In genomic region chr12:11780521-11781101, GRCh38 we compare ENCODE assay signal across 10 cellular contexts.
DNase-seq lines count a peak whose midpoint lies in the region; ATAC-seq and TF ChIP-seq lines count a peak whose summit lies in the region.
"Had no signal": no experiment of that assay in that cellular context is flagged by ENCODE, and none has a peak within 500 bp of the region (broad histone marks: within the 10 kb centered on the region; RNA-seq: fewer than 3 reads in every experiment).

No MANE protein-coding gene starts in this region.

- H3K36me3 Mint-ChIP-seq in activated T-cell treated with anti-CD3 and anti-CD28 coated beads, Interleukin-2, amount 50 U/mL, for 24 hours (ENCODE audit: low read depth): peaks cover 47% of the 10 kb centered on the region

- DNase-seq in activated T-cell treated with anti-CD3 and anti-CD28 coated beads, Interleukin-2, amount 50 U/mL, for 24 hours: no peak
- no peak for DNase-seq in activated T-cell treated with anti-CD3 and anti-CD28 coated beads, Interleukin-2, amount 50 U/mL, for 1 hour
- DNase-seq in stomach (no peak), HK-2 (ENCODE audit: unreplicated experiment) (no peak), KBM-7 (no peak), GM23248 (no peak)

- no peaks in the 10 kb centered on the region for H3K9me2 ChIP-seq in GM23248 (ENCODE audit: insufficient read depth)

- H4K20me1 ChIP-seq in GM23248 (ENCODE audit: insufficient read depth): no peaks in the 10 kb centered on the region

- no peak overlapping the region for H3K9ac ChIP-seq in GM23248

- WGBS in stomach, 5 donors: 82 to 95% (median 93%) methylated on average over 6 of the region's 6 CpGs
- WGBS in GM23248 (ENCODE audit: low coverage in 1 of 2, low lambda C conversion rate in 2 of 2, missing lambda C conversion rate in 2 of 2), 2 experiments: 96 to 99% methylated on average over 6 of the region's 6 CpGs

- H3K27ac ChIP-seq in stomach (peak overlapping the region in 3 of 5 donors; percentile 25 to 81 (median 52)), GM23248 (no peak overlapping the region)

- H3K36me3 ChIP-seq in stomach (no peaks in the 10 kb centered on the region), GM23248 (ENCODE audit: low read depth) (no peaks in the 10 kb centered on the region)

- no peak overlapping the region for H3K4me3 ChIP-seq in stomach
- no peak overlapping the region for H3K4me3 ChIP-seq in GM23248

- TF ChIP-seq POLR2A in stomach (IDR thresholded peaks at IDR 0.05): no peak

- H3K4me1 Mint-ChIP-seq in activated T-cell treated with anti-CD3 and anti-CD28 coated beads, Interleukin-2, amount 50 U/mL, for 24 hours (ENCODE audit: low read depth): peaks cover 74% of the 10 kb centered on the region

- H3K4me1 ChIP-seq in stomach: peaks cover 0 to 52% (median 23%) of the 10 kb centered on the region in 4 donors
- peaks cover 20% of the 10 kb centered on the region for H3K4me1 ChIP-seq in GM23248 (ENCODE audit: insufficient read depth)

- peak; percentile 81 for ATAC-seq in GM21786 (IDR thresholded peaks at IDR 0.05; ENCODE audit: unreplicated experiment)
- ATAC-seq in HG03558 (IDR thresholded peaks at IDR 0.05; ENCODE audit: extremely low read depth, unreplicated experiment): peak; percentile 70
- ATAC-seq: left lobe of liver, Panc1 had no signal

- in situ Hi-C loops in KBM-7 (cut with MboI; ENCODE audit: low pct_unique_long_range_greater_than_20kb, low sequenced_read_pairs) (no loop called here), GM23248 (cut with MboI) (no loop called here)

- H3F3A ChIP-seq in GM23248 (ENCODE audit: insufficient read depth): peaks cover 16% of the 10 kb centered on the region

- H3K9me3 ChIP-seq in stomach (no peaks in the 10 kb centered on the region), GM23248 (ENCODE audit: low read depth) (no peaks in the 10 kb centered on the region)

- H3K27me3 Mint-ChIP-seq in activated T-cell treated with anti-CD3 and anti-CD28 coated beads, Interleukin-2, amount 50 U/mL, for 24 hours: no peaks in the 10 kb centered on the region

- peak overlapping the region; percentile 85 for H3K27ac Mint-ChIP-seq in activated T-cell treated with anti-CD3 and anti-CD28 coated beads, Interleukin-2, amount 50 U/mL, for 24 hours

- TF ChIP-seq CTCF in stomach (IDR thresholded peaks at IDR 0.05): no peak

- H2AFZ ChIP-seq in GM23248: no peak overlapping the region

- peaks cover 73% of the 10 kb centered on the region for H3K79me2 ChIP-seq in GM23248 (ENCODE audit: insufficient read depth)

- H3K4me2 ChIP-seq in GM23248 (ENCODE audit: unreplicated experiment): no peak overlapping the region

- TF ChIP-seq EP300 in stomach (IDR thresholded peaks at IDR 0.05): no peak

- H3K9me3 Mint-ChIP-seq in activated T-cell treated with anti-CD3 and anti-CD28 coated beads, Interleukin-2, amount 50 U/mL, for 24 hours: no peaks in the 10 kb centered on the region

- no peak overlapping the region for H3K4me3 Mint-ChIP-seq in activated T-cell treated with anti-CD3 and anti-CD28 coated beads, Interleukin-2, amount 50 U/mL, for 24 hours

- H3K27me3 ChIP-seq in stomach: no peaks in the 10 kb centered on the region
- no peaks in the 10 kb centered on the region for H3K27me3 ChIP-seq in GM23248 (replicated peaks; ENCODE audit: insufficient read depth)

- intact Hi-C loops in stomach (cut with DNase I; ENCODE audit: low total_unique reads): no loop called here
